Comparison of ENCODE assay signal across 20 cellular contexts in the genomic region with DNA sequence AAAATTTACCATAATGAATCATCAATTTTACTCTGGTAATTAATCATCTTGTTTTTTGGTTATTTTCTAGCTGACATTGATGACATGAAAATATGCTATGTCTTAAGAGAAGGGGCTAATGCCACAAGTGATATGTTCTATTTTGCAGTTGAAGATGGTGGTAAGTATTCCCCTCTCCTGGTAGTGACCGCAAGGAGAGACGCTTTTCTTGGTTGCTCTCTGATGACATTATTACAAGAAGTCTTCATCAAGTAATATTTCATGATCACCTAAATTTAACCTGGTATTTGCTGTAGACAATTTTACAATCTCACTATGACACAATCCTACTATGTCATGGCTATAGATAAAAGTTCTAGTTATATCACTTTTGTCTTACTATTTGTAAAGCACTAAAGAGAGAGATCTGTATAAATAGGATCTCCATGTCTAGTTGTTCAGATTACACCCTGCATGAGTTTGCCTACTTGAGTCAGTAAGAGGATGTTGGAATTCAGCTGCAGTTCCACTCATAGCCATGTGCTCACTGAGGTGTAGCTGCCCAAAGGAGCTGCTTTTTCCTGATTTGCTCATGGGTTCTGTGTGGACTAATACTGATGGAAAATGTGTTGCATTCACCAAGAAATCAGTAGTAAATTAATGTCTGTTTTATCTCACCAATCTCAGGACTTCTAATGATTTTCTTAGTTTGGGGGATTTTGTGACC. TPM values are rescaled to one million over a fixed set of nuclear protein-coding genes. Genes with fewer than 3 reads are reported as not detected.
DNase-seq lines count a peak whose midpoint lies in the region; ATAC-seq and TF ChIP-seq lines count a peak whose summit lies in the region.
"Had no signal": no experiment of that assay in that cellular context is flagged by ENCODE, and none has a peak within 500 bp of the region (broad histone marks: within the 10 kb centered on the region; RNA-seq: fewer than 3 reads in every experiment).

No MANE protein-coding gene starts in this region.

- no peak overlapping the region for H3K27ac Mint-ChIP-seq in neural progenitor cell
- H3K27ac Mint-ChIP-seq: IgD-negative memory B cell, immature natural killer cell had no signal

- no peak overlapping the region for H3K27ac ChIP-seq in neural progenitor cell
- H3K27ac ChIP-seq: BLaER1 treated with 17β-estradiol and CSF1 and Interleukin-3, amounts not matched to agents 10 nM and 100 nM; gastroesophageal sphincter; PC-9; suprapubic skin; WERI-Rb-1 had no signal

- H3K9ac ChIP-seq in neural progenitor cell, result no peak overlapping the region
- H3K9ac ChIP-seq: BLaER1 treated with 17β-estradiol and CSF1 and Interleukin-3, amounts not matched to agents 10 nM and 100 nM had no signal

- DNase-seq in NCI-H69 (lab: John Stamatoyannopoulos, UW), result peak; percentile 11
- peak; percentile 38 for DNase-seq in epithelial cell of proximal tubule (ENCODE audit: low read depth)
- DNase-seq in neural progenitor cell (ENCODE audit: low spot score), result peak; percentile 31
- no peak for DNase-seq in DMS114 treated with DMSO at 0.1 percent for 48 hours (lab: John Stamatoyannopoulos, UW; ENCODE audit: unreplicated experiment)
- no peak for DNase-seq in GM13977 (ENCODE audit: low spot score)
- DNase-seq: activated gamma-delta T cell treated with Interleukin-2 at 50 U/mL for 16 hours; effector CD8-positive, alpha-beta T cell; EL; immature natural killer cell; NCI-H1105 treated with DMSO at 0.1 percent for 48 hours; NCI-H446 treated with DMSO at 0.1 percent for 48 hours; PC-9; WERI-Rb-1 had no signal

- H3K9me3 ChIP-seq in neural progenitor cell (ENCODE audit: low read depth), result no peaks in the 10 kb centered on the region
- H3K9me3 ChIP-seq: BLaER1 treated with 17β-estradiol and CSF1 and Interleukin-3, amounts not matched to agents 10 nM and 100 nM; gastroesophageal sphincter; suprapubic skin had no signal

- no peak overlapping the region for H2AFZ ChIP-seq in neural progenitor cell (replicated peaks)
- H2AFZ ChIP-seq: PC-9 had no signal

- H3K36me3 Mint-ChIP-seq in neural progenitor cell, result peaks cover 14% of the 10 kb centered on the region
- H3K36me3 Mint-ChIP-seq: IgD-negative memory B cell, immature natural killer cell had no signal

- H3K4me1 Mint-ChIP-seq in neural progenitor cell, result peaks cover 12% of the 10 kb centered on the region
- H3K4me1 Mint-ChIP-seq: IgD-negative memory B cell, immature natural killer cell had no signal

- no peaks in the 10 kb centered on the region for H4K20me1 ChIP-seq in neural progenitor cell (ENCODE audit: low read depth)
- H4K20me1 ChIP-seq: BLaER1 treated with 17β-estradiol and CSF1 and Interleukin-3, amounts not matched to agents 10 nM and 100 nM had no signal

- in situ Hi-C loops in GM13977 (cut with MboI; ENCODE audit: low pct_unique_long_range_greater_than_20kb, low sequenced_read_pairs, unreplicated experiment), result no loop called here

- H3K9me3 Mint-ChIP-seq in neural progenitor cell, result no peaks in the 10 kb centered on the region
- H3K9me3 Mint-ChIP-seq: IgD-negative memory B cell had no signal

- H3K4me3 Mint-ChIP-seq in neural progenitor cell, result no peak overlapping the region
- H3K4me3 Mint-ChIP-seq: IgD-negative memory B cell, immature natural killer cell had no signal

- H3K4me3 ChIP-seq in epithelial cell of proximal tubule (ENCODE audit: low read depth, low read length), result no peak overlapping the region
- H3K4me3 ChIP-seq in neural progenitor cell, result no peak overlapping the region
- H3K4me3 ChIP-seq: BLaER1 treated with 17β-estradiol and CSF1 and Interleukin-3, amounts not matched to agents 10 nM and 100 nM; gastroesophageal sphincter; PC-9; suprapubic skin had no signal

- H3K27me3 Mint-ChIP-seq in neural progenitor cell (ENCODE audit: insufficient read depth, low read depth), result peaks cover 2% of the 10 kb centered on the region

- peaks cover 8% of the 10 kb centered on the region for H3K4me1 ChIP-seq in neural progenitor cell
- H3K4me1 ChIP-seq: BLaER1 treated with 17β-estradiol and CSF1 and Interleukin-3, amounts not matched to agents 10 nM and 100 nM; gastroesophageal sphincter; suprapubic skin had no signal

- H3K4me2 ChIP-seq in neural progenitor cell, result no peak overlapping the region
- H3K4me2 ChIP-seq: BLaER1 treated with 17β-estradiol and CSF1 and Interleukin-3, amounts not matched to agents 10 nM and 100 nM; PC-9 had no signal

- no peaks in the 10 kb centered on the region for H3F3A ChIP-seq in neural progenitor cell (ENCODE audit: low read depth)

- no peaks in the 10 kb centered on the region for H3K36me3 ChIP-seq in neural progenitor cell
- H3K36me3 ChIP-seq: BLaER1 treated with 17β-estradiol and CSF1 and Interleukin-3, amounts not matched to agents 10 nM and 100 nM; gastroesophageal sphincter; suprapubic skin; WERI-Rb-1 had no signal

- ATAC-seq in HG03439 (IDR thresholded peaks at IDR 0.05; ENCODE audit: unreplicated experiment), result no peak
- ATAC-seq: gastroesophageal sphincter had no signal

- no peaks in the 10 kb centered on the region for H3K27me3 ChIP-seq in neural progenitor cell
- H3K27me3 ChIP-seq: BLaER1 treated with 17β-estradiol and CSF1 and Interleukin-3, amounts not matched to agents 10 nM and 100 nM; gastroesophageal sphincter; suprapubic skin had no signal

- TF ChIP-seq CTCF in GM12873 (IDR thresholded peaks at IDR 0.05; ENCODE audit: insufficient read depth, low read depth, low read length, missing control alignments) (peak; percentile 7), epithelial cell of proximal tubule (conservative IDR thresholded peaks at IDR 0.05; ENCODE audit: low read depth, low read length) (peak; percentile 25), neural progenitor cell (IDR thresholded peaks at IDR 0.05) (no peak), GM13977 (IDR thresholded peaks at IDR 0.05; ENCODE audit: extremely low read depth, insufficient read depth, missing control alignments) (no peak)

- H3K79me2 ChIP-seq in neural progenitor cell (ENCODE audit: low read depth), result no peaks in the 10 kb centered on the region

RNA-seq across cellular contexts. Expression of a gene that starts 10.9 kb away (rescaled TPM):
- total RNA-seq in epithelial cell of proximal tubule (1.0 and 3.7 TPM in 2 replicates), neural progenitor cell (ENCODE audit: low replicate concordance) (21.3 and 22.7 TPM in 2 replicates)
- total RNA-seq: activated CD8-positive, alpha-beta memory T cell treated with anti-CD3 and anti-CD28 coated beads for 36 hours had no signal

Comparison
In these comparisons a context has a peak if more than half of its experiments do, and no peak if none do; other contexts are left out.
1. CTCF ChIP-seq: peak in GM12873 (single experiment) and epithelial cell of proximal tubule (single experiment); none in neural progenitor cell (single experiment) and GM13977 (single experiment).
2. DNase-seq: peak in NCI-H69 (single experiment), epithelial cell of proximal tubule (single experiment) and neural progenitor cell (single experiment); none in DMS114 treated with DMSO at 0.1 percent for 48 hours (single experiment) and GM13977 (single experiment).